In genomic region chr21:36949171-36950141, GRCh38 we compare ENCODE assay signal across 19 cellular contexts. TPM values are rescaled to one million over a fixed set of nuclear protein-coding genes. Genes with fewer than 3 reads are reported as not detected.
A peak's percentile ranks its signal among the peaks of the same experiment; 100 is the strongest.
DNase-seq lines count a peak whose midpoint lies in the region; ATAC-seq, FAIRE-seq and TF ChIP-seq lines count a peak whose summit lies in the region.
"Had no signal": no experiment of that assay in that cellular context is flagged by ENCODE, and none has a peak within 500 bp of the region (broad histone marks: within the 10 kb centered on the region; RNA-seq: fewer than 3 reads in every experiment).

No MANE protein-coding gene starts in this region.

- H3K4me3 ChIP-seq in H1 (ENCODE audit: extremely low read depth in 1 of 4, insufficient read depth in 2 of 4, low read depth in 3 of 4, low read length in 4 of 4) = no peak overlapping the region

- no peak overlapping the region for H3K14ac ChIP-seq in H1 (ENCODE audit: insufficient read length)

- no peaks in the 10 kb centered on the region for H3K4me1 Mint-ChIP-seq in activated T-helper 2 cell treated with anti-CD3 and anti-CD28 coated beads, Interferon-gamma antibody, Interleukin-2, Interleukin-4, amounts not matched to agents 10 μg/mL and 5 μg/mL and 100 μg/mL, durations not matched to agents 14 hours and 24 hours and 36 hours (ENCODE audit: low read depth)

- H3K4me3 Mint-ChIP-seq in activated T-helper 2 cell treated with anti-CD3 and anti-CD28 coated beads, Interferon-gamma antibody, Interleukin-2, Interleukin-4, amounts not matched to agents 10 μg/mL and 5 μg/mL and 100 μg/mL, durations not matched to agents 14 hours and 24 hours and 36 hours (ENCODE audit: low read depth) = no peak overlapping the region
- H3K4me3 Mint-ChIP-seq: CD4-positive, alpha-beta T cell had no signal

- no peak for ATAC-seq in HG02610 (IDR thresholded peaks at IDR 0.05; ENCODE audit: unreplicated experiment)

- WGBS in H1 (ENCODE audit: extremely low coverage in 1 of 2, insufficient coverage in 1 of 2, insufficient read length in 1 of 2, insufficient replicate concordance in 2 of 2, low coverage in 1 of 2, low lambda C conversion rate in 2 of 2, missing lambda C conversion rate in 1 of 2), 2 experiments = 92% methylated on average over 6 of the region's 6 CpGs; no CpG with 5 or more reads in 1 of the 2 experiments

- H4K5ac ChIP-seq in H1 (ENCODE audit: insufficient read length, low read depth, low read length) = no peak overlapping the region

- H3K56ac ChIP-seq in H1 (replicated peaks; ENCODE audit: insufficient read length, low read depth, low read length) = no peak overlapping the region

- peaks cover 0 to 8% (median 3%) of the 10 kb centered on the region in 4 experiments; a peak in 4 of 7 replicates for H3K27me3 ChIP-seq in H1 (replicated peaks in 1 of 4; ENCODE audit: control insufficient read depth in 3 of 4, extremely low read depth in 1 of 4, insufficient read depth in 3 of 4, low read length in 3 of 4)

- H3K23me2 ChIP-seq in H1 (ENCODE audit: low read depth, low read length) = 0 out of 2 replicates have a peak, but pooled peaks cover 3% of the 10 kb centered on the region

- H3K27ac ChIP-seq in RWPE1 (peak overlapping the region; percentile 28; the same call in 1 of the 2 replicates), H1 (ENCODE audit: low read depth, low read length) (no peak overlapping the region)

- no peak overlapping the region for H3K27ac Mint-ChIP-seq in activated T-helper 2 cell treated with anti-CD3 and anti-CD28 coated beads, Interferon-gamma antibody, Interleukin-2, Interleukin-4, amounts not matched to agents 10 μg/mL and 5 μg/mL and 100 μg/mL, durations not matched to agents 14 hours and 24 hours and 36 hours
- H3K27ac Mint-ChIP-seq: CD4-positive, alpha-beta T cell had no signal

- no peaks in the 10 kb centered on the region for H3K9me3 ChIP-seq in H1 (ENCODE audit: insufficient read depth in 2 of 2, low read depth in 1 of 2, low read length in 1 of 2)

- TF ChIP-seq POLR2A in H1 (IDR thresholded peaks at IDR 0.05; ENCODE audit: control extremely low read depth in 1 of 2, low read depth in 2 of 2, low read length in 2 of 2) = no peak

- no peak overlapping the region for H2BK12ac ChIP-seq in H1 (ENCODE audit: low read depth, low read length)

- no peak overlapping the region; a peak in 1 of 4 replicates for H3K4me2 ChIP-seq in H1 (ENCODE audit: insufficient read depth in 1 of 2, low read depth in 2 of 2, low read length in 2 of 2)

- H3K4me1 ChIP-seq in H1 (replicated peaks in 1 of 4; ENCODE audit: control insufficient read depth in 3 of 4, insufficient read depth in 4 of 4, low read length in 3 of 4) = peaks cover 3 to 8% (median 7%) of the 10 kb centered on the region in 4 experiments; a peak in 6 of 7 replicates

- no peaks in the 10 kb centered on the region for H3K36me3 ChIP-seq in H1 (ENCODE audit: control insufficient read depth in 2 of 4, insufficient read depth in 4 of 4, low read length in 3 of 4)

- peak; percentile 79 for DNase-seq in G401 (ENCODE audit: low spot score)
- DNase-seq in RWPE1 (ENCODE audit: low spot score) = peak; percentile 66
- DNase-seq in H1 (ENCODE audit: low read depth in 1 of 2, low spot score in 2 of 2) = no peak
- DNase-seq in iPS-NIHi7 (ENCODE audit: extremely low spot score) = peak; percentile 14
- DNase-seq in activated T-helper 2 cell treated with anti-CD3 and anti-CD28 coated beads, Interferon-gamma antibody, Interleukin-2, Interleukin-4, amounts not matched to agents 10 μg/mL and 5 μg/mL and 100 μg/mL, durations not matched to agents 14 hours and 24 hours and 36 hours (ENCODE audit: low spot score) = no peak
- DNase-seq in head of caudate nucleus = no peak
- DNase-seq: ACHN; CD4-positive, alpha-beta T cell; Kasumi-1; NCI-H1436 treated with DMSO at 0.1 percent for 48 hours; NCI-H2081; NCI-H226; NCI-H526; NK-92 treated with Interleukin-12 subunit alpha and Interleukin-12 subunit beta, amount 100 ng/mL, for 24 hours; OCI-M1 had no signal

- H2BK120ac ChIP-seq in H1 (replicated peaks; ENCODE audit: low read depth, low read length) = no peak overlapping the region

- no peaks in the 10 kb centered on the region for H4K20me1 ChIP-seq in H1 (replicated peaks in 1 of 2; ENCODE audit: control insufficient read depth in 1 of 2, insufficient read depth in 2 of 2, low read length in 2 of 2)

- POLR2A ChIA-PET in RWPE1 (lab: Yijun Ruan, JAX; ENCODE audit: low non-redundant PET) = interaction anchor here (0.6 kb wide), 1 partner anchor 8 kb away, joined by 3 read pairs; no protein-coding TSS in a partner anchor
- POLR2A ChIA-PET in H1 (lab: Charles Lee; ENCODE audit: partially characterized antibody) = interaction anchor here (0.5 to 2.7 kb wide), 7 partner anchors 10 to 558 kb away, joined by 3 to 10 read pairs (median 4); partner anchors contain the start of gene HLCS

- H3K9me3 Mint-ChIP-seq in activated T-helper 2 cell treated with anti-CD3 and anti-CD28 coated beads, Interferon-gamma antibody, Interleukin-2, Interleukin-4, amounts not matched to agents 10 μg/mL and 5 μg/mL and 100 μg/mL, durations not matched to agents 14 hours and 24 hours and 36 hours = no peaks in the 10 kb centered on the region
- H3K9me3 Mint-ChIP-seq: CD4-positive, alpha-beta T cell had no signal

- no peak overlapping the region for H4K8ac ChIP-seq in H1 (ENCODE audit: extremely low read depth, insufficient read depth, low read length)

- H2BK15ac ChIP-seq in H1 (ENCODE audit: low read length) = no peak overlapping the region

- no peak for TF ChIP-seq RAD21 in H1 (IDR thresholded peaks at IDR 0.05 in 1 of 2, conservative IDR thresholded peaks at IDR 0.05 in 1 of 2; ENCODE audit: low read depth in 2 of 2, low read length in 2 of 2)

- no peaks in the 10 kb centered on the region for H3K27me3 Mint-ChIP-seq in activated T-helper 2 cell treated with anti-CD3 and anti-CD28 coated beads, Interferon-gamma antibody, Interleukin-2, Interleukin-4, amounts not matched to agents 10 μg/mL and 5 μg/mL and 100 μg/mL, durations not matched to agents 14 hours and 24 hours and 36 hours (ENCODE audit: low read depth)
- H3K27me3 Mint-ChIP-seq: CD4-positive, alpha-beta T cell had no signal

- intact Hi-C loops in activated T-helper 2 cell treated with anti-CD3 and anti-CD28 coated beads, Interferon-gamma antibody, Interleukin-2, Interleukin-4, amounts not matched to agents 10 μg/mL and 5 μg/mL and 100 μg/mL, durations not matched to agents 14 hours and 24 hours and 36 hours (cut with micrococcal nuclease) = no loop called here
- intact Hi-C loops in head of caudate nucleus (cut with DNase I) = no loop called here

- no peak overlapping the region for H3K4ac ChIP-seq in H1 (replicated peaks; ENCODE audit: insufficient read length, low read depth, low read length)

- no peak for TF ChIP-seq EP300 in H1 (IDR thresholded peaks at IDR 0.05; ENCODE audit: borderline replicate concordance in 1 of 2, low read depth in 2 of 2, low read length in 2 of 2)

- no peak overlapping the region for H4K91ac ChIP-seq in H1 (replicated peaks; ENCODE audit: insufficient read length, low read length)

- H2BK5ac ChIP-seq in H1 (ENCODE audit: low read depth, low read length) = no peak overlapping the region

- no peak overlapping the region for H3K9ac ChIP-seq in H1 (replicated peaks in 1 of 4; ENCODE audit: extremely low read depth in 1 of 4, low read depth in 3 of 4, low read length in 3 of 4)

- no peak overlapping the region for H2AK5ac ChIP-seq in H1 (ENCODE audit: low read depth, low read length)

- no peak overlapping the region for H3K23ac ChIP-seq in H1 (ENCODE audit: insufficient read length)

- H2AFZ ChIP-seq in H1 (ENCODE audit: low read length) = no peak overlapping the region

- in situ Hi-C loops in G401 (cut with HindIII; ENCODE audit: low sequenced_read_pairs) = loop anchor here (10.0 kb wide), 1 partner anchor 225 kb away; no protein-coding TSS in a partner anchor

- no peak overlapping the region for H3K18ac ChIP-seq in H1 (ENCODE audit: extremely low read depth, low read length)

- no peak for TF ChIP-seq CTCF in RWPE1 (conservative IDR thresholded peaks at IDR 0.05; ENCODE audit: low read depth)
- TF ChIP-seq CTCF in H1 (IDR thresholded peaks at IDR 0.05; ENCODE audit: control extremely low read depth in 1 of 3, insufficient read depth in 1 of 3, low read depth in 1 of 3, low read length in 3 of 3) = no peak

- H3K36me3 Mint-ChIP-seq in activated T-helper 2 cell treated with anti-CD3 and anti-CD28 coated beads, Interferon-gamma antibody, Interleukin-2, Interleukin-4, amounts not matched to agents 10 μg/mL and 5 μg/mL and 100 μg/mL, durations not matched to agents 14 hours and 24 hours and 36 hours (ENCODE audit: low read depth) = peaks cover 33% of the 10 kb centered on the region

- H2BK20ac ChIP-seq in H1 (ENCODE audit: low read length) = no peak overlapping the region

- no peak for FAIRE-seq in H1 (lab: Jason Lieb, UNC)
- FAIRE-seq: D721Med, H54 had no signal

- no peaks in the 10 kb centered on the region for H3K79me1 ChIP-seq in H1 (ENCODE audit: low read depth, low read length)

- no peaks in the 10 kb centered on the region for H3K79me2 ChIP-seq in H1 (ENCODE audit: control insufficient read depth in 1 of 2, insufficient read depth in 2 of 2, low read length in 2 of 2)

- CTCF ChIA-PET in RWPE1 (lab: Yijun Ruan, JAX) (interaction anchor here (0.7 to 0.9 kb wide), 3 partner anchors 41 to 1852 kb away, joined by 3 to 4 read pairs (median 3); no protein-coding TSS in a partner anchor), H1 (lab: Charles Lee; ENCODE audit: partially characterized antibody) (interaction anchor here (0.6 to 1.9 kb wide), 6 partner anchors 10 to 257 kb away, joined by 3 to 5 read pairs (median 3); partner anchors contain the start of gene HLCS)

RNA-seq across cellular contexts. Expression of gene HLCS, which starts 17.0 kb away (rescaled TPM):
- total RNA-seq in G401 (2014; rRNA removed; shearing (Covaris generic)) = 6.0 and 18.9 TPM in 2 replicates
- total RNA-seq in H1 (2021; fragmentation: NEBNext Ultra II Directional; extraction: Animal tissue kit (Norgen Biotek cat#: 25700)) = 12.2 and 14.2 TPM in 2 replicates
- 4.7 and 5.1 TPM in 2 replicates for polyA plus RNA-seq in H1 (2011; rRNA removed)
- polyA plus RNA-seq in H1 (2011; cell fraction: cytosol; rRNA removed) = 7.1 TPM
- polyA plus RNA-seq in H1 (2011; cell fraction: nucleus; rRNA removed) = 9.5 TPM
- polyA plus RNA-seq in H1 (2012, experiment 1 of 2) = 5.7 to 7.8 TPM (median 6.9 TPM) in 4 replicates
- polyA plus RNA-seq in H1 (2012, experiment 2 of 2) = 0.77 TPM
- 6.7 TPM for polyA plus RNA-seq in H1 (2013, experiment 1 of 2)
- polyA plus RNA-seq in H1 (2013, experiment 2 of 2) = 6.6 TPM
- polyA minus RNA-seq in H1 (2011; rRNA and poly(A)+ RNA removed) = 15.2 and 27.6 TPM in 2 replicates
- 8.7 TPM for polyA minus RNA-seq in H1 (2011; cell fraction: cytosol; rRNA and poly(A)+ RNA removed)
- polyA minus RNA-seq in H1 (2011; cell fraction: nucleus; rRNA and poly(A)+ RNA removed) = 21.5 TPM
- total RNA-seq in activated T-helper 2 cell treated with anti-CD3 and anti-CD28 coated beads, Interferon-gamma antibody, Interleukin-2, Interleukin-4, amounts not matched to agents 10 μg/mL and 5 μg/mL and 100 μg/mL, durations not matched to agents 14 hours and 24 hours and 36 hours = 17.2 and 18.7 TPM in 2 replicates

RNA-seq across cellular contexts. Expression of gene RIPPLY3, which starts 57.0 kb away (rescaled TPM):
- not detected in 2 replicates for total RNA-seq in G401 (2014; rRNA removed; shearing (Covaris generic))
- total RNA-seq in H1 (2021; fragmentation: NEBNext Ultra II Directional; extraction: Animal tissue kit (Norgen Biotek cat#: 25700)) = 2.0 and 2.6 TPM in 2 replicates
- polyA plus RNA-seq in H1 (2011; rRNA removed) = 2.2 TPM in 2 replicates
- polyA plus RNA-seq in H1 (2011; cell fraction: cytosol; rRNA removed) = 2.1 TPM
- polyA plus RNA-seq in H1 (2011; cell fraction: nucleus; rRNA removed) = 1.3 TPM
- polyA plus RNA-seq in H1 (2012, experiment 1 of 2) = 1.6 to 2.4 TPM (median 1.8 TPM) in 4 replicates
- 2.9 TPM for polyA plus RNA-seq in H1 (2012, experiment 2 of 2)
- polyA plus RNA-seq in H1 (2013, experiment 1 of 2) = 2.8 TPM
- polyA plus RNA-seq in H1 (2013, experiment 2 of 2) = 2.3 TPM
- 0.46 and 0.76 TPM in 2 replicates for polyA minus RNA-seq in H1 (2011; rRNA and poly(A)+ RNA removed)
- polyA minus RNA-seq in H1 (2011; cell fraction: cytosol; rRNA and poly(A)+ RNA removed) = not detected
- polyA minus RNA-seq in H1 (2011; cell fraction: nucleus; rRNA and poly(A)+ RNA removed) = 0.80 TPM
- total RNA-seq in activated T-helper 2 cell treated with anti-CD3 and anti-CD28 coated beads, Interferon-gamma antibody, Interleukin-2, Interleukin-4, amounts not matched to agents 10 μg/mL and 5 μg/mL and 100 μg/mL, durations not matched to agents 14 hours and 24 hours and 36 hours = 0.21 TPM in 1 of 2 replicates, not detected in the other
- total RNA-seq: CD4-positive, alpha-beta T cell; SK-MEL-5 had no signal

Comparison
In these comparisons a context has a peak if more than half of its experiments do, and no peak if none do; other contexts are left out.
1. DNase-seq: peak in G401 (single experiment), RWPE1 (single experiment) and iPS-NIHi7 (single experiment); none in H1 (0 of 2), activated T-helper 2 cell treated with anti-CD3 and anti-CD28 coated beads, Interferon-gamma antibody, Interleukin-2, Interleukin-4, amounts not matched to agents 10 μg/mL and 5 μg/mL and 100 μg/mL, durations not matched to agents 14 hours and 24 hours and 36 hours (single experiment) and head of caudate nucleus (0 of 42).